In the genomic region with DNA sequence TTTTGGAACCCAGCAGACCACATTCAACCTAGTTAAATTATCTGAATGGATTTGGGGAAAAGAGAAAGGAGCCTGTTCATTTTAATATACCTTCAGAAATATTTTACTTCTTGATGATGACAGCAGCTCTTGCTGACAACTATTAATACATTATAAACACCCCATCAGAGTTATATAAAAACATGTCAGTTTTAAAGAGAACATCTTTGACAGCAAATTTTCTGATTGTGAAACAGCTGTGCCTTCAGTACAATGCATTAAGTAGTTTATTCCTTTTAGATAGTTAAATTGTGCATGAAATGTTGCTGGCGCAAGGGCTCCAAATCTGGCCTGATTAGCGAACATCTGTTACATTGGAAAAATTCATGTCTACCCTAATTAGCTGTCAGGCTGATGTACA, we compare ENCODE assay signal across 19 cellular contexts.
DNase-seq lines count a peak whose midpoint lies in the region; ATAC-seq, FAIRE-seq and TF ChIP-seq lines count a peak whose summit lies in the region.
"Had no signal": no experiment of that assay in that cellular context is flagged by ENCODE, and none has a peak within 500 bp of the region (broad histone marks: within the 10 kb centered on the region; RNA-seq: fewer than 3 reads in every experiment).

No MANE protein-coding gene starts in this region.

- H3K27ac ChIP-seq in 22Rv1 (peak overlapping the region; percentile 37; the same call in 1 of the 2 replicates), PC-9 (no peak overlapping the region), psoas muscle (no peak overlapping the region)
- H3K27ac ChIP-seq: RWPE1 had no signal

- H3K4me3 ChIP-seq in PC-9, result peak overlapping the region; percentile 27; the same call in 1 of the 2 replicates
- no peak overlapping the region for H3K4me3 ChIP-seq in psoas muscle

- intact Hi-C loops in PC-9 (cut with micrococcal nuclease; ENCODE audit: unreplicated experiment) (no loop called here), psoas muscle (cut with DNase I) (no loop called here)

- peak overlapping the region; percentile 65 for H3K4me2 ChIP-seq in PC-9
- H3K4me2 ChIP-seq: SK-N-SH had no signal

- FAIRE-seq in RCC 7860 (lab: Jason Lieb, UNC), result no peak
- FAIRE-seq: GM19239 had no signal

- H2AFZ ChIP-seq in PC-9, result no peak overlapping the region

- POLR2A ChIA-PET in PC-9 (lab: Charles Lee; ENCODE audit: unreplicated experiment), result interaction anchor here (0.6 kb wide), 1 partner anchor 53 kb away, joined by 3 read pairs; no protein-coding TSS in a partner anchor

- whole genome bisulfite sequencing in psoas muscle, 3 donors, result 25 to 40% (median 29%) methylated on average over 2 of the region's 2 CpGs

- H3F3A ChIP-seq in PC-9 (ENCODE audit: insufficient read depth, low read depth), result peaks cover 20% of the 10 kb centered on the region

- H3K4me1 ChIP-seq in PC-9 (replicated peaks; ENCODE audit: insufficient read depth), result peaks cover 27% of the 10 kb centered on the region
- no peaks in the 10 kb centered on the region for H3K4me1 ChIP-seq in psoas muscle

- CTCF ChIA-PET in PC-9 (lab: Charles Lee), result no interaction called here

- ATAC-seq in psoas muscle, result no peak
- ATAC-seq in GM18520 (IDR thresholded peaks at IDR 0.05; ENCODE audit: unreplicated experiment), result no peak

- no peaks in the 10 kb centered on the region for H3K9me2 ChIP-seq in PC-9 (ENCODE audit: insufficient read depth)
- H3K9me2 ChIP-seq: SK-N-SH had no signal

- TF ChIP-seq CTCF in 22Rv1 (IDR thresholded peaks at IDR 0.05) (no peak), PC-9 (conservative IDR thresholded peaks at IDR 0.05) (no peak), psoas muscle (IDR thresholded peaks at IDR 0.05) (no peak)

- H3K79me2 ChIP-seq in PC-9 (ENCODE audit: low read depth), result no peaks in the 10 kb centered on the region

- DNase-seq in DMS 273 treated with DMSO at 0.1 percent for 48 hours (lab: John Stamatoyannopoulos, UW) (peak; percentile 59), NCI-H2171 (lab: John Stamatoyannopoulos, UW) (peak; percentile 15), PC-9 (no peak), RCC 7860 (ENCODE audit: low spot score) (no peak), SKM-1 (lab: John Stamatoyannopoulos, UW; ENCODE audit: unreplicated experiment) (no peak), psoas muscle (no peak)
- DNase-seq: Caco-2; CD4-positive, alpha-beta T cell; EL; GF-D8; Karpas-422; MM.1S; NCI-H1048; SHP77 treated with DMSO at 0.1 percent for 48 hours; SK-N-SH had no signal

- H3K9me3 ChIP-seq in PC-9 (ENCODE audit: insufficient read depth, low read depth) (no peaks in the 10 kb centered on the region), psoas muscle (no peaks in the 10 kb centered on the region)
- H3K9me3 ChIP-seq: Caco-2, SK-N-SH had no signal

- no TSS peak for BruUV-seq in PC-9 (replicated peaks; lab: Mats Ljungman, UMichigan)

- H3K36me3 ChIP-seq in PC-9 (ENCODE audit: low read depth) (no peaks in the 10 kb centered on the region), psoas muscle (ENCODE audit: insufficient read depth in 1 of 2, low read depth in 1 of 2) (no peaks in the 10 kb centered on the region)

- H3K27me3 ChIP-seq in PC-9 (ENCODE audit: insufficient read depth, low read depth), result no peaks in the 10 kb centered on the region
- H3K27me3 ChIP-seq in psoas muscle (ENCODE audit: insufficient read depth in 3 of 3, low read length in 2 of 3), result no peaks in the 10 kb centered on the region

- no peaks in the 10 kb centered on the region for H4K20me1 ChIP-seq in PC-9 (ENCODE audit: insufficient read depth)

Comparison
In these comparisons a context has a peak if more than half of its experiments do, and no peak if none do; other contexts are left out.
1. DNase-seq: peak in DMS 273 treated with DMSO at 0.1 percent for 48 hours (single experiment) and NCI-H2171 (single experiment); none in PC-9 (0 of 2), RCC 7860 (single experiment), SKM-1 (single experiment) and psoas muscle (0 of 2).